In genomic region chr10:49184642-49185111, GRCh38 we compare ENCODE assay signal across 16 cellular contexts. TPM values are rescaled to one million over a fixed set of nuclear protein-coding genes. Genes with fewer than 3 reads are reported as not detected.
A peak's percentile ranks its signal among the peaks of the same experiment; 100 is the strongest.
DNase-seq lines count a peak whose midpoint lies in the region; ATAC-seq and TF ChIP-seq lines count a peak whose summit lies in the region.
"Had no signal": no experiment of that assay in that cellular context is flagged by ENCODE, and none has a peak within 500 bp of the region (broad histone marks: within the 10 kb centered on the region; RNA-seq: fewer than 3 reads in every experiment).

No MANE protein-coding gene starts in this region.

- no peaks in the 10 kb centered on the region for H3K36me3 ChIP-seq in Loucy (ENCODE audit: insufficient read depth, low read length)
- H3K36me3 ChIP-seq: uterus had no signal

- peak overlapping the region; percentile 52 for H3K4me3 ChIP-seq in Loucy (ENCODE audit: low read length, poor library complexity, severe bottlenecking)
- H3K4me3 ChIP-seq: uterus had no signal

- no peaks in the 10 kb centered on the region for H3K9me3 ChIP-seq in Loucy (ENCODE audit: insufficient read depth, low read depth, low read length)
- H3K9me3 ChIP-seq: uterus had no signal

- H3K4me1 Mint-ChIP-seq in activated naive CD8-positive, alpha-beta T cell treated with anti-CD3 and anti-CD28 coated beads for 36 hours: peaks cover 34% of the 10 kb centered on the region
- peaks cover 58 to 91% of the 10 kb centered on the region in 2 donors for H3K4me1 Mint-ChIP-seq in stimulated activated naive B cell treated with anti-CD40 and anti-IgM and Interleukin-4, amounts not matched to agents 10 μg/mL and 1 μg/mL and 100 μg/mL, for 72 hours

- H3K4me3 Mint-ChIP-seq in activated naive CD8-positive, alpha-beta T cell treated with anti-CD3 and anti-CD28 coated beads for 36 hours: no peak overlapping the region
- peak overlapping the region; percentile 65 to 81 for H3K4me3 Mint-ChIP-seq in stimulated activated naive B cell treated with anti-CD40 and anti-IgM and Interleukin-4, amounts not matched to agents 10 μg/mL and 1 μg/mL and 100 μg/mL, for 72 hours

- no peaks in the 10 kb centered on the region for H4K20me1 ChIP-seq in Loucy (ENCODE audit: insufficient read depth, low read length, poor library complexity, severe bottlenecking)

- no peaks in the 10 kb centered on the region for H3K9me2 ChIP-seq in Loucy (replicated peaks; ENCODE audit: low read depth, low read length)

- peak overlapping the region; percentile 13 for H3K9ac ChIP-seq in Loucy (ENCODE audit: low read depth, low read length, poor library complexity, severe bottlenecking)

- no peak overlapping the region for H2AFZ ChIP-seq in Loucy (ENCODE audit: low read length)

- H3F3A ChIP-seq in Loucy (ENCODE audit: low read depth): 0 out of 2 replicates have a peak, but pooled peaks cover 2% of the 10 kb centered on the region

- H3K4me2 ChIP-seq in Loucy (ENCODE audit: low read depth, low read length, poor library complexity, severe bottlenecking): peak overlapping the region; percentile 53

- no peak; the same call in 1 of the 2 replicates for TF ChIP-seq CTCF in Loucy (conservative IDR thresholded peaks at IDR 0.05; ENCODE audit: low read length)

- H3K36me3 Mint-ChIP-seq in activated naive CD8-positive, alpha-beta T cell treated with anti-CD3 and anti-CD28 coated beads for 36 hours: no peaks in the 10 kb centered on the region
- H3K36me3 Mint-ChIP-seq in stimulated activated naive B cell treated with anti-CD40 and anti-IgM and Interleukin-4, amounts not matched to agents 10 μg/mL and 1 μg/mL and 100 μg/mL, for 72 hours: peaks cover 37 to 40% of the 10 kb centered on the region in 2 donors

- ATAC-seq in stimulated activated naive B cell treated with anti-CD40 and anti-IgM and Interleukin-4, amounts not matched to agents 10 μg/mL and 1 μg/mL and 100 μg/mL, for 72 hours (replicated peaks): no peak
- ATAC-seq in GM21528 (IDR thresholded peaks at IDR 0.05; ENCODE audit: low FRiP score, unreplicated experiment): no peak
- ATAC-seq in HG03045 (IDR thresholded peaks at IDR 0.05; ENCODE audit: unreplicated experiment): no peak

- H3K27me3 Mint-ChIP-seq in activated naive CD8-positive, alpha-beta T cell treated with anti-CD3 and anti-CD28 coated beads for 36 hours: peaks cover 63% of the 10 kb centered on the region
- H3K27me3 Mint-ChIP-seq in stimulated activated naive B cell treated with anti-CD40 and anti-IgM and Interleukin-4, amounts not matched to agents 10 μg/mL and 1 μg/mL and 100 μg/mL, for 72 hours: no peaks in the 10 kb centered on the region

- DNase-seq in activated effector memory CD4-positive, alpha-beta T cell treated with anti-CD3 and anti-CD28 coated beads, Interleukin-2, amount 50 U/mL, for 16 hours: peak; percentile 67
- no peak for DNase-seq in activated effector memory CD4-positive, alpha-beta T cell treated with Interleukin-2 at 50 U/mL for 16 hours
- no peak for DNase-seq in activated naive CD8-positive, alpha-beta T cell treated with anti-CD3 and anti-CD28 coated beads for 36 hours
- no peak for DNase-seq in stimulated activated naive B cell treated with anti-CD40 and anti-IgM and Interleukin-4, amounts not matched to agents 10 μg/mL and 1 μg/mL and 100 μg/mL, for 72 hours
- no peak for DNase-seq in GM19238 (ENCODE audit: insufficient read length, low spot score)
- DNase-seq: foreskin melanocyte, H7, NCI-H2227 treated with DMSO at 0.1 percent for 48 hours, uterus had no signal

- H3K27me3 ChIP-seq in Loucy (ENCODE audit: insufficient read depth, low read length, poor library complexity, severe bottlenecking): no peaks in the 10 kb centered on the region
- H3K27me3 ChIP-seq: uterus had no signal

- peaks cover 49% of the 10 kb centered on the region for H3K4me1 ChIP-seq in Loucy (ENCODE audit: insufficient read depth, low read length, poor library complexity, severe bottlenecking)
- H3K4me1 ChIP-seq: uterus had no signal

- H3K79me2 ChIP-seq in Loucy (ENCODE audit: insufficient read depth, low read length): no peaks in the 10 kb centered on the region

- H3K9me3 Mint-ChIP-seq in activated naive CD8-positive, alpha-beta T cell treated with anti-CD3 and anti-CD28 coated beads for 36 hours: no peaks in the 10 kb centered on the region
- H3K9me3 Mint-ChIP-seq in stimulated activated naive B cell treated with anti-CD40 and anti-IgM and Interleukin-4, amounts not matched to agents 10 μg/mL and 1 μg/mL and 100 μg/mL, for 72 hours: no peaks in the 10 kb centered on the region

- H3K27ac Mint-ChIP-seq in activated naive CD8-positive, alpha-beta T cell treated with anti-CD3 and anti-CD28 coated beads for 36 hours: peak overlapping the region; percentile 42
- no peak overlapping the region for H3K27ac Mint-ChIP-seq in stimulated activated naive B cell treated with anti-CD40 and anti-IgM and Interleukin-4, amounts not matched to agents 10 μg/mL and 1 μg/mL and 100 μg/mL, for 72 hours

RNA-seq across cellular contexts. Expression of gene TMEM273, which starts 3.5 kb away (rescaled TPM):
- under 1 TPM; 0.76 to 0.80 TPM for total RNA-seq in activated naive CD8-positive, alpha-beta T cell treated with anti-CD3 and anti-CD28 coated beads for 36 hours
- total RNA-seq: Daoy, H7, M059J had no signal

RNA-seq across cellular contexts. Expression of gene FAM170B, which starts 50.9 kb away (rescaled TPM):
- not detected for total RNA-seq in activated naive CD8-positive, alpha-beta T cell treated with anti-CD3 and anti-CD28 coated beads for 36 hours
- total RNA-seq: Daoy, H7, M059J, mononuclear cell, posterior vena cava, uterus had no signal
